In genomic region chr3:81289676-81290075, GRCh38 we compare ENCODE assay signal across 1 cellular context.
TF ChIP-seq lines count a peak whose summit lies in the region.

No MANE protein-coding gene starts in this region.

TF ChIP-seq in IMR-90, 13 proteins besides CTCF, POLR2A, EP300 and RAD21:
- no peak for TF ChIP-seq USF2 (IDR thresholded peaks at IDR 0.05; ENCODE audit: low read depth, low read length)
- TF ChIP-seq SMC3 (IDR thresholded peaks at IDR 0.05; ENCODE audit: low read depth, low read length): no peak
- no peak for TF ChIP-seq MAFK (IDR thresholded peaks at IDR 0.05; ENCODE audit: low read depth, low read length)
- TF ChIP-seq RFX5 (IDR thresholded peaks at IDR 0.05; ENCODE audit: low read depth, low read length): no peak
- no peak for TF ChIP-seq CHD1 (IDR thresholded peaks at IDR 0.05; ENCODE audit: low read depth, low read length)
- TF ChIP-seq ELK1 (IDR thresholded peaks at IDR 0.05; ENCODE audit: borderline replicate concordance, low read depth, low read length): no peak
- TF ChIP-seq BHLHE40 (IDR thresholded peaks at IDR 0.05; ENCODE audit: low read depth, low read length): no peak
- no peak for TF ChIP-seq MAZ (IDR thresholded peaks at IDR 0.05; ENCODE audit: borderline replicate concordance, low read depth, low read length)
- no peak for TF ChIP-seq FOS (IDR thresholded peaks at IDR 0.05; ENCODE audit: low read depth, low read length)
